9 cellular contexts compared by ENCODE assay signal in genomic region chr3:98990657-98991056, GRCh38.
"Had no signal": no experiment of that assay in that cellular context is flagged by ENCODE, and none has a peak within 500 bp of the region (broad histone marks: within the 10 kb centered on the region; RNA-seq: fewer than 3 reads in every experiment).

No MANE protein-coding gene starts in this region.

- H3K4me1 ChIP-seq: HAP-1 had no signal

- H3K36me3 ChIP-seq: HAP-1 had no signal

- ATAC-seq: K562 had no signal

- H3K9me3 ChIP-seq: HAP-1 had no signal

- FAIRE-seq: H1, HTR-8/SVneo, K562 had no signal

- DNase-seq: H7, HFFc6, IMR-90, KG1 had no signal

- H3K4me3 ChIP-seq: GM23338, HAP-1, K562 had no signal
